Comparison of ENCODE assay signal across 20 cellular contexts in genomic region chr2:106020032-106020431, GRCh38.
A peak's percentile ranks its signal among the peaks of the same experiment; 100 is the strongest.
DNase-seq lines count a peak whose midpoint lies in the region; TF ChIP-seq lines count a peak whose summit lies in the region.
"Had no signal": no experiment of that assay in that cellular context is flagged by ENCODE, and none has a peak within 500 bp of the region (broad histone marks: within the 10 kb centered on the region; RNA-seq: fewer than 3 reads in every experiment).

No MANE protein-coding gene starts in this region.

- no peaks in the 10 kb centered on the region for H3K36me3 ChIP-seq in ovary

- peaks cover 13% of the 10 kb centered on the region for H3K4me1 ChIP-seq in ovary (ENCODE audit: insufficient read depth)
- H3K4me1 ChIP-seq: foreskin keratinocyte, parathyroid adenoma had no signal

- H3K9me3 ChIP-seq in ovary: no peaks in the 10 kb centered on the region

- no peak overlapping the region for H3K4me3 Mint-ChIP-seq in activated naive CD4-positive, alpha-beta T cell treated with anti-CD3 and anti-CD28 coated beads, Interleukin-2, amount 10 ng/mL, durations not matched to agents 7 days and 5 days
- H3K4me3 Mint-ChIP-seq: activated naive CD8-positive, alpha-beta T cell treated with anti-CD3 and anti-CD28 coated beads, Interleukin-2, amount 10 ng/mL, durations not matched to agents 7 days and 5 days; activated T-helper 1 cell treated with anti-CD3 and anti-CD28 coated beads, Interleukin-12 subunit alpha, Interleukin-12 subunit beta, Interleukin-2, Interleukin-4 antibody, amounts not matched to agents 30 ng/mL and 10 ng/mL and 1 ng/mL, durations not matched to agents 14 hours and 24 hours and 36 hours; CD4-positive, CD25-positive, alpha-beta regulatory T cell; effector memory CD8-positive, alpha-beta T cell had no signal

- in situ Hi-C loops in G401 (cut with HindIII; ENCODE audit: low sequenced_read_pairs) (no loop called here), astrocyte of the spinal cord (cut with HindIII; ENCODE audit: low sequenced_read_pairs) (no loop called here)

- intact Hi-C loops in ovary (cut with DNase I): no loop called here

- H3K4me3 ChIP-seq in astrocyte of the spinal cord (ENCODE audit: low read depth, low read length) (no peak overlapping the region), fibroblast of villous mesenchyme (ENCODE audit: low read depth, low read length) (no peak overlapping the region), ovary (no peak overlapping the region)
- H3K4me3 ChIP-seq: PC-9, SK-N-MC had no signal

- peaks cover 3% of the 10 kb centered on the region for H3K36me3 Mint-ChIP-seq in activated naive CD4-positive, alpha-beta T cell treated with anti-CD3 and anti-CD28 coated beads, Interleukin-2, amount 10 ng/mL, durations not matched to agents 7 days and 5 days
- H3K36me3 Mint-ChIP-seq: CD4-positive, CD25-positive, alpha-beta regulatory T cell had no signal

- H3K27me3 Mint-ChIP-seq in activated naive CD4-positive, alpha-beta T cell treated with anti-CD3 and anti-CD28 coated beads, Interleukin-2, amount 10 ng/mL, durations not matched to agents 7 days and 5 days: peaks cover 14% of the 10 kb centered on the region
- H3K27me3 Mint-ChIP-seq: effector memory CD8-positive, alpha-beta T cell had no signal

- H3K27me3 ChIP-seq in ovary: no peaks in the 10 kb centered on the region

- no peak overlapping the region for H3K27ac Mint-ChIP-seq in activated naive CD4-positive, alpha-beta T cell treated with anti-CD3 and anti-CD28 coated beads, Interleukin-2, amount 10 ng/mL, durations not matched to agents 7 days and 5 days
- H3K27ac Mint-ChIP-seq: activated naive CD8-positive, alpha-beta T cell treated with anti-CD3 and anti-CD28 coated beads, Interleukin-2, amount 10 ng/mL, durations not matched to agents 7 days and 5 days; activated T-helper 1 cell treated with anti-CD3 and anti-CD28 coated beads, Interleukin-12 subunit alpha, Interleukin-12 subunit beta, Interleukin-2, Interleukin-4 antibody, amounts not matched to agents 30 ng/mL and 10 ng/mL and 1 ng/mL, durations not matched to agents 14 hours and 24 hours and 36 hours; effector memory CD8-positive, alpha-beta T cell had no signal

- peaks cover 7% of the 10 kb centered on the region for H3K4me1 Mint-ChIP-seq in activated naive CD4-positive, alpha-beta T cell treated with anti-CD3 and anti-CD28 coated beads, Interleukin-2, amount 10 ng/mL, durations not matched to agents 7 days and 5 days

- DNase-seq in G401 (ENCODE audit: low spot score) (peak; percentile 61), astrocyte of the spinal cord (ENCODE audit: low read depth, low spot score) (peak; percentile 8), fibroblast of villous mesenchyme (ENCODE audit: low read depth) (peak; percentile 14), ovary (peak in 4 of 5 donors; percentile 21 to 39 (median 35)), NOMO-1 treated with dmso at 0.1 percent for 144 hours (lab: John Stamatoyannopoulos, UW; ENCODE audit: unreplicated experiment) (no peak), inferior parietal cortex (ENCODE audit: extremely low spot score) (no peak), GOT3 (lab: John Stamatoyannopoulos, UW) (no peak)
- no peak for DNase-seq in activated naive CD4-positive, alpha-beta T cell treated with anti-CD3 and anti-CD28 coated beads, Interleukin-2, amount 10 ng/mL, durations not matched to agents 7 days and 5 days
- DNase-seq: activated CD8-positive, alpha-beta memory T cell treated with anti-CD3 and anti-CD28 coated beads for 24 hours; activated naive CD8-positive, alpha-beta T cell treated with anti-CD3 and anti-CD28 coated beads, Interleukin-2, amount 10 ng/mL, durations not matched to agents 7 days and 5 days; CD4-positive, CD25-positive, alpha-beta regulatory T cell; DMS53; effector memory CD8-positive, alpha-beta T cell; foreskin keratinocyte; Karpas-422; NCI-H748 treated with DMSO at 0.1 percent for 48 hours; PC-9 had no signal

- WGBS in ovary, 3 donors: 6 to 13% (median 10%) methylated on average over 4 of the region's 4 CpGs

- H3K27ac ChIP-seq in ovary: no peak overlapping the region
- H3K27ac ChIP-seq: foreskin keratinocyte, parathyroid adenoma, PC-9, SK-N-MC had no signal

- H3K9me3 Mint-ChIP-seq in activated naive CD4-positive, alpha-beta T cell treated with anti-CD3 and anti-CD28 coated beads, Interleukin-2, amount 10 ng/mL, durations not matched to agents 7 days and 5 days: no peaks in the 10 kb centered on the region
- H3K9me3 Mint-ChIP-seq: activated naive CD8-positive, alpha-beta T cell treated with anti-CD3 and anti-CD28 coated beads, Interleukin-2, amount 10 ng/mL, durations not matched to agents 7 days and 5 days; activated T-helper 1 cell treated with anti-CD3 and anti-CD28 coated beads, Interleukin-12 subunit alpha, Interleukin-12 subunit beta, Interleukin-2, Interleukin-4 antibody, amounts not matched to agents 30 ng/mL and 10 ng/mL and 1 ng/mL, durations not matched to agents 14 hours and 24 hours and 36 hours; CD4-positive, CD25-positive, alpha-beta regulatory T cell; effector memory CD8-positive, alpha-beta T cell had no signal

- no peak for TF ChIP-seq EP300 in ovary (IDR thresholded peaks at IDR 0.05)

- CTCF ChIA-PET in activated naive CD4-positive, alpha-beta T cell treated with anti-CD3 and anti-CD28 coated beads, Interleukin-2, amount 10 ng/mL, durations not matched to agents 7 days and 5 days (lab: Charles Lee): no interaction called here

- TF ChIP-seq CTCF in astrocyte of the spinal cord (IDR thresholded peaks at IDR 0.05; ENCODE audit: low read depth, low read length) (no peak), fibroblast of villous mesenchyme (IDR thresholded peaks at IDR 0.05; ENCODE audit: insufficient read depth, low read depth, low read length) (no peak), ovary (IDR thresholded peaks at IDR 0.05) (no peak)

- TF ChIP-seq POLR2A in ovary (IDR thresholded peaks at IDR 0.05): no peak

Comparison
In these comparisons a context has a peak if more than half of its experiments do, and no peak if none do; other contexts are left out.
1. DNase-seq: peak in G401 (single experiment), astrocyte of the spinal cord (single experiment), fibroblast of villous mesenchyme (single experiment) and ovary (4 of 5); none in activated naive CD4-positive, alpha-beta T cell treated with anti-CD3 and anti-CD28 coated beads, Interleukin-2, amount 10 ng/mL, durations not matched to agents 7 days and 5 days (single experiment), NOMO-1 treated with dmso at 0.1 percent for 144 hours (single experiment), inferior parietal cortex (single experiment) and GOT3 (single experiment).